In the genomic region with DNA sequence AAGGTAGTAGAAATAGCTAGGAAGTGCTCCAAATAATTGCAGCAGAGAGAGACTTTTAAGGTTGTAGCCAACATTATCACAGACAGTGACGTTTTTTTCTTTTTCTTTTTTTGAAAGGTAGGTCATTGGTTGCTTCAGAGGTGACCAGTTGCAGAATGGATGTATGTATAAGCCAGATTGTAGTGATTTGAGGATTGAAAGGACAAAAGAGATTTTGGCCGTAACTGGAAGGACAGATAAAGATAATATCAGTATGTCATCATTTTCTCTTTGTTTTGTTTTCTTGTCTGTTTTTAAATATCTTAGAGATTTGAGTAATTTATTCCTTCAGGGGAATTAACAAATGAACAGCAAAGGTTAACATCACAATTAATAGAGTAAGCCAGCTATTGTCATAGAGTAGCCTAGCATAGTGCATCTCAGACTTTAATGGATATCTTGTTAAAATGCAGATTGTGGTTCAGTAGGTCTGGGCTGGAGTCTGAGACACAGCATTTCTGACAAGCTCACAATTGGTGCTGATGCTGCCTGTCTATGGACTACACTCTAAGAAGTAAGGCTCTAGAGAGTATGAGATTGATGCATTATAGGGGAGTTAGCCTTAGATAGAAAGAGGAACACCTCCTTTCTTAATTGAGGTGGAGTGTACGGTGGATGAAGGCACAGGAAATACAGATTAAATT, we compare ENCODE assay signal across 19 cellular contexts. TPM values are rescaled to one million over a fixed set of nuclear protein-coding genes. Genes with fewer than 3 reads are reported as not detected.
DNase-seq lines count a peak whose midpoint lies in the region; ATAC-seq and TF ChIP-seq lines count a peak whose summit lies in the region.
"Had no signal": no experiment of that assay in that cellular context is flagged by ENCODE, and none has a peak within 500 bp of the region (broad histone marks: within the 10 kb centered on the region; RNA-seq: fewer than 3 reads in every experiment).

No MANE protein-coding gene starts in this region.

- H3K18ac ChIP-seq in H9 (ENCODE audit: insufficient read length, low read depth, low read length) = no peak overlapping the region

- H3K56ac ChIP-seq in H9 (ENCODE audit: insufficient read length, low read depth, low read length) = no peak overlapping the region

- DNase-seq in CD4-positive, CD25-positive, alpha-beta regulatory T cell = peak in 2 of 3 donors; percentile 29 to 50
- no peak for DNase-seq in H9
- DNase-seq in SK-N-SH = peak; percentile 24
- DNase-seq in HuH-7 (ENCODE audit: low spot score) = no peak
- DNase-seq in osteocyte (ENCODE audit: extremely low spot score, unreplicated experiment) = no peak
- DNase-seq in NCI-H1105 (lab: John Stamatoyannopoulos, UW) = no peak
- DNase-seq in HPDE6-E6E7 (ENCODE audit: extremely low spot score) = no peak
- DNase-seq: amygdala; caudate nucleus; NCI-H1694 treated with DMSO at 0.1 percent for 48 hours; NCI-H2227 treated with DMSO at 0.1 percent for 48 hours; stimulated activated CD4-positive, alpha-beta T cell treated with anti-CD3 and anti-CD28 coated beads, Interleukin-1b, Interleukin-23, amount 100 ng/mL, for 48 hours; stomach; SW 1271; upper lobe of right lung had no signal

- no peak for TF ChIP-seq RAD21 in SK-N-SH (IDR thresholded peaks at IDR 0.05; ENCODE audit: low read length)

- H3K27ac ChIP-seq in CD4-positive, CD25-positive, alpha-beta regulatory T cell (ENCODE audit: insufficient read depth, low read length, poor library complexity, severe bottlenecking) = peak overlapping the region; percentile 70
- peak overlapping the region; percentile 47 for H3K27ac ChIP-seq in H9 (ENCODE audit: insufficient read length, low read depth, low read length)
- peak overlapping the region in 1 of 2 experiments; percentile 18; a peak in 1 of 4 replicates for H3K27ac ChIP-seq in SK-N-SH (ENCODE audit: low read depth in 2 of 2, low read length in 1 of 2)
- H3K27ac ChIP-seq: gastroesophageal sphincter, parathyroid adenoma, stomach, upper lobe of right lung, VCaP had no signal

- no peak overlapping the region for H3T11ph ChIP-seq in H9 (ENCODE audit: low read length)

- no peaks in the 10 kb centered on the region for H3K36me3 ChIP-seq in CD4-positive, CD25-positive, alpha-beta regulatory T cell (ENCODE audit: control insufficient read depth, insufficient read depth, low read length)
- H3K36me3 ChIP-seq in SK-N-SH (replicated peaks in 1 of 2; ENCODE audit: control insufficient read depth in 1 of 2, insufficient read depth in 2 of 2, low read length in 1 of 2) (no peaks in the 10 kb centered on the region), iPS-15b (ENCODE audit: control insufficient read depth, insufficient read depth, low read length) (no peaks in the 10 kb centered on the region)
- H3K36me3 ChIP-seq: gastroesophageal sphincter, stomach, upper lobe of right lung had no signal

- H3K79me1 ChIP-seq in H9 (ENCODE audit: insufficient read depth, low read depth, low read length, poor library complexity, severe bottlenecking) = peaks cover 9% of the 10 kb centered on the region

- H2AFZ ChIP-seq in H9 (ENCODE audit: low read length) = no peak overlapping the region
- no peak overlapping the region for H2AFZ ChIP-seq in SK-N-SH (ENCODE audit: low read depth)
- H2AFZ ChIP-seq: parathyroid adenoma had no signal

- no peak overlapping the region for H2BK12ac ChIP-seq in H9 (ENCODE audit: insufficient read length, low read depth, low read length)

- H3K23ac ChIP-seq in H9 (ENCODE audit: insufficient read length, low read depth, low read length) = no peak overlapping the region

- H3K36me3 Mint-ChIP-seq in CD4-positive, CD25-positive, alpha-beta regulatory T cell = no peaks in the 10 kb centered on the region
- H3K36me3 Mint-ChIP-seq in H9 (ENCODE audit: insufficient read depth in 1 of 3, low read depth in 3 of 3) (no peaks in the 10 kb centered on the region), osteocyte (ENCODE audit: unreplicated experiment) (no peaks in the 10 kb centered on the region)

- no peak overlapping the region for H4K8ac ChIP-seq in H9 (replicated peaks; ENCODE audit: insufficient read length, low read depth, low read length)

- H3K9me3 Mint-ChIP-seq in CD4-positive, CD25-positive, alpha-beta regulatory T cell = no peaks in the 10 kb centered on the region
- H3K9me3 Mint-ChIP-seq in H9 (no peaks in the 10 kb centered on the region), osteocyte (ENCODE audit: unreplicated experiment) (no peaks in the 10 kb centered on the region)

- no peak overlapping the region for H2BK120ac ChIP-seq in H9 (ENCODE audit: low read depth, low read length, poor library complexity, severe bottlenecking)

- H3K4me2 ChIP-seq in H9 (ENCODE audit: insufficient read depth, insufficient read length, low read length) = peak overlapping the region; percentile 71
- no peak overlapping the region for H3K4me2 ChIP-seq in SK-N-SH

- H3K4me1 ChIP-seq in CD4-positive, CD25-positive, alpha-beta regulatory T cell (ENCODE audit: control insufficient read depth, insufficient read depth, low read length, poor library complexity, severe bottlenecking) = peaks cover 49% of the 10 kb centered on the region
- H3K4me1 ChIP-seq in H9 (ENCODE audit: insufficient read depth, low read length) (peaks cover 12% of the 10 kb centered on the region), SK-N-SH (ENCODE audit: control insufficient read depth in 1 of 2, insufficient read depth in 2 of 2, low read depth in 1 of 2, low read length in 1 of 2) (peaks cover 3 to 9% of the 10 kb centered on the region in 2 experiments; a peak in 3 of 4 replicates), iPS-15b (ENCODE audit: control insufficient read depth, insufficient read depth, low read length) (peaks cover 23% of the 10 kb centered on the region)

- no peak overlapping the region for H3K14ac ChIP-seq in H9 (ENCODE audit: insufficient read depth, low read length)

- no peaks in the 10 kb centered on the region for H3K27me3 Mint-ChIP-seq in CD4-positive, CD25-positive, alpha-beta regulatory T cell
- H3K27me3 Mint-ChIP-seq in H9 (ENCODE audit: low read depth) = no peaks in the 10 kb centered on the region
- no peaks in the 10 kb centered on the region for H3K27me3 Mint-ChIP-seq in osteocyte (ENCODE audit: unreplicated experiment)

- CTCF ChIA-PET in SK-N-SH (lab: Yijun Ruan, JAX) = interaction anchor here (0.8 to 1.7 kb wide), 8 partner anchors 10 to 156 kb away, joined by 3 to 6 read pairs (median 4); a partner anchor contains a TSS

- H3K9ac ChIP-seq in H9 (ENCODE audit: extremely low read depth, insufficient read length, low read length) (peak overlapping the region; percentile 41), SK-N-SH (no peak overlapping the region), iPS-15b (ENCODE audit: low read depth, low read length) (no peak overlapping the region)
- H3K9ac ChIP-seq: parathyroid adenoma had no signal

- H4K91ac ChIP-seq in H9 (ENCODE audit: insufficient read length, low read depth, low read length) = no peak overlapping the region

- H2BK15ac ChIP-seq in H9 (ENCODE audit: low read depth, low read length) = no peak overlapping the region

- no peak overlapping the region for H2BK5ac ChIP-seq in H9 (ENCODE audit: insufficient read length, low read length)

- H3K4me3 Mint-ChIP-seq in CD4-positive, CD25-positive, alpha-beta regulatory T cell = no peak overlapping the region
- H3K4me3 Mint-ChIP-seq in H9 (no peak overlapping the region), osteocyte (ENCODE audit: unreplicated experiment) (no peak overlapping the region)

- H3K27me3 ChIP-seq in CD4-positive, CD25-positive, alpha-beta regulatory T cell (ENCODE audit: control insufficient read depth, insufficient read depth, low read length) = no peaks in the 10 kb centered on the region
- H3K27me3 ChIP-seq in H9 (ENCODE audit: insufficient read depth, low read length) (no peaks in the 10 kb centered on the region), SK-N-SH (ENCODE audit: insufficient read depth) (no peaks in the 10 kb centered on the region), iPS-15b (ENCODE audit: control insufficient read depth, insufficient read depth, low read length) (no peaks in the 10 kb centered on the region)
- H3K27me3 ChIP-seq: gastroesophageal sphincter, stomach, upper lobe of right lung had no signal

- POLR2A ChIA-PET in SK-N-SH (lab: Yijun Ruan, JAX) = no interaction called here

- no CpG with 5 or more reads among the region's 3 CpGs for WGBS in H9 (ENCODE audit: extremely low coverage, insufficient read length, low lambda C conversion rate)
- WGBS in SK-N-SH (ENCODE audit: low lambda C conversion rate) = 63% methylated on average over 3 of the region's 3 CpGs

- H3K27ac Mint-ChIP-seq in CD4-positive, CD25-positive, alpha-beta regulatory T cell = no peak overlapping the region
- no peak overlapping the region for H3K27ac Mint-ChIP-seq in H9
- no peak overlapping the region for H3K27ac Mint-ChIP-seq in osteocyte (ENCODE audit: unreplicated experiment)

- H4K5ac ChIP-seq in H9 (ENCODE audit: insufficient read length, low read depth, low read length) = no peak overlapping the region

- peak overlapping the region; percentile 74 for H3K4me3 ChIP-seq in CD4-positive, CD25-positive, alpha-beta regulatory T cell (ENCODE audit: low read depth, low read length)
- H3K4me3 ChIP-seq in SK-N-SH (ENCODE audit: low read depth in 2 of 2, low read length in 1 of 2) (no peak overlapping the region), iPS-15b (ENCODE audit: low read depth, low read length) (peak overlapping the region; percentile 24)
- H3K4me3 ChIP-seq: gastroesophageal sphincter, stomach, upper lobe of right lung had no signal

- H3K9me3 ChIP-seq in CD4-positive, CD25-positive, alpha-beta regulatory T cell (ENCODE audit: control insufficient read depth in 2 of 2, low read length in 2 of 2) = no peaks in the 10 kb centered on the region
- H3K9me3 ChIP-seq in H9 (ENCODE audit: control insufficient read depth, low read depth, low read length) (no peaks in the 10 kb centered on the region), SK-N-SH (no peaks in the 10 kb centered on the region), iPS-15b (ENCODE audit: control insufficient read depth, insufficient read depth, low read length) (no peaks in the 10 kb centered on the region)
- H3K9me3 ChIP-seq: gastroesophageal sphincter, stomach, upper lobe of right lung had no signal

- no peaks in the 10 kb centered on the region for H4K20me1 ChIP-seq in H9 (ENCODE audit: control insufficient read depth, insufficient read depth, insufficient read length)
- peaks cover 88% of the 10 kb centered on the region for H4K20me1 ChIP-seq in SK-N-SH (ENCODE audit: insufficient read depth)

- no peak overlapping the region for H2AK5ac ChIP-seq in H9 (ENCODE audit: insufficient read length, low read length)

- H2BK20ac ChIP-seq in H9 (ENCODE audit: low read depth, low read length, poor library complexity, severe bottlenecking) = no peak overlapping the region

- TF ChIP-seq EP300 in SK-N-SH (IDR thresholded peaks at IDR 0.05; ENCODE audit: borderline replicate concordance in 1 of 2, low read depth in 1 of 2, low read length in 1 of 2) = no peak

- ATAC-seq in CD4-positive, CD25-positive, alpha-beta regulatory T cell (ENCODE audit: low read depth in 2 of 2) = peak in 1 of 2 donors; percentile 30
- ATAC-seq: gastroesophageal sphincter, upper lobe of right lung had no signal

- H3K4ac ChIP-seq in H9 (ENCODE audit: low read depth, low read length) = no peak overlapping the region

- H3K9me2 ChIP-seq in SK-N-SH = no peaks in the 10 kb centered on the region

- no peaks in the 10 kb centered on the region for H3K23me2 ChIP-seq in H9 (ENCODE audit: insufficient read length, low read depth, low read length, poor library complexity, severe bottlenecking)

- no peak for TF ChIP-seq CTCF in H9 (conservative IDR thresholded peaks at IDR 0.05)
- no peak for TF ChIP-seq CTCF in SK-N-SH (IDR thresholded peaks at IDR 0.05)
- TF ChIP-seq CTCF in osteocyte (IDR thresholded peaks at IDR 0.05) = no peak

- peaks cover 7 to 31% (median 21%) of the 10 kb centered on the region in 4 donors for H3K4me1 Mint-ChIP-seq in CD4-positive, CD25-positive, alpha-beta regulatory T cell
- H3K4me1 Mint-ChIP-seq in H9 (peaks cover 12 to 15% of the 10 kb centered on the region in 2 experiments), osteocyte (ENCODE audit: unreplicated experiment) (peaks cover 2% of the 10 kb centered on the region)

- H3K79me2 ChIP-seq in H9 (ENCODE audit: insufficient read depth, low read length) = peaks cover 29% of the 10 kb centered on the region; the same call in 1 of the 2 replicates
- H3K79me2 ChIP-seq in SK-N-SH (ENCODE audit: insufficient read depth) = peaks cover 98% of the 10 kb centered on the region

- peaks cover 5% of the 10 kb centered on the region for H3F3A ChIP-seq in SK-N-SH (replicated peaks; ENCODE audit: insufficient read depth)

RNA-seq across cellular contexts. Expression of a gene that starts 28.3 kb away (rescaled TPM):
- total RNA-seq in CD4-positive, CD25-positive, alpha-beta regulatory T cell = 124 TPM
- 10 to 100 TPM; 23.7 to 34.0 (median 33.7) TPM for polyA plus RNA-seq in CD4-positive, CD25-positive, alpha-beta regulatory T cell
- total RNA-seq in H9 (2021) = 50.2 and 52.2 TPM in 2 replicates
- polyA plus RNA-seq in SK-N-SH (2012; rRNA removed) = 23.1 and 30.3 TPM in 2 replicates
- polyA plus RNA-seq in SK-N-SH (2012; cell fraction: cytosol; rRNA removed) = 21.2 and 24.2 TPM in 2 replicates
- polyA plus RNA-seq in SK-N-SH (2012; cell fraction: nucleus; rRNA removed) = 52.2 and 80.8 TPM in 2 replicates
- 58.7 and 60.6 TPM in 2 replicates for total RNA-seq in osteocyte

Comparison
In these comparisons a context has a peak if more than half of its experiments do, and no peak if none do; other contexts are left out.
1. DNase-seq: peak in CD4-positive, CD25-positive, alpha-beta regulatory T cell (2 of 3) and SK-N-SH (single experiment); none in H9 (single experiment), HuH-7 (single experiment), osteocyte (single experiment), NCI-H1105 (single experiment) and HPDE6-E6E7 (single experiment).
2. H3K4me3 ChIP-seq: peak in CD4-positive, CD25-positive, alpha-beta regulatory T cell (single experiment) and iPS-15b (single experiment); none in SK-N-SH (0 of 2).